In genomic region chr14:104294628-104294982, GRCh38 we compare ENCODE assay signal across 17 cellular contexts.
A peak's percentile ranks its signal among the peaks of the same experiment; 100 is the strongest.
DNase-seq lines count a peak whose midpoint lies in the region; ATAC-seq lines count a peak whose summit lies in the region.
"Had no signal": no experiment of that assay in that cellular context is flagged by ENCODE, and none has a peak within 500 bp of the region (broad histone marks: within the 10 kb centered on the region; RNA-seq: fewer than 3 reads in every experiment).

No MANE protein-coding gene starts in this region.

- no peak overlapping the region for H3K4me3 Mint-ChIP-seq in T-cell
- H3K4me3 Mint-ChIP-seq: activated naive CD4-positive, alpha-beta T cell treated with anti-CD3 and anti-CD28 coated beads for 36 hours; CD4-positive, CD25-positive, alpha-beta regulatory T cell; natural killer cell had no signal

- DNase-seq in activated CD4-positive, CD25-positive, alpha-beta regulatory T cell treated with anti-CD3 and anti-CD28 coated beads, Interleukin-2, amount 50 U/mL, for 72 hours, result peak; percentile 24
- DNase-seq in SHP77 treated with DMSO at 0.1 percent for 48 hours (lab: John Stamatoyannopoulos, UW) (peak; percentile 32), islet precursor cell (peak; percentile 43), sciatic nerve (ENCODE audit: low spot score) (peak; percentile 27), T-cell (no peak)
- DNase-seq in activated T-cell treated with anti-CD3 and anti-CD28 coated beads, Interleukin-2, amount 50 U/mL, for 48 hours, result no peak
- DNase-seq: activated CD4-positive, alpha-beta T cell treated with anti-CD3 and anti-CD28 coated beads, Interleukin-2, amount 50 U/mL, for 1 hour; activated naive CD4-positive, alpha-beta T cell treated with anti-CD3 and anti-CD28 coated beads for 36 hours; activated T-cell treated with anti-CD3 and anti-CD28 coated beads for 4 hours; CD4-positive, CD25-positive, alpha-beta regulatory T cell; mesenchymal stem cell; natural killer cell; NCI-H1436; NCI-H774; stimulated activated CD4-positive, alpha-beta T cell treated with anti-CD3 and anti-CD28 coated beads, Interleukin-4, amount 100 ng/mL, for 4 hours had no signal

- H3K9me3 Mint-ChIP-seq in T-cell, result no peaks in the 10 kb centered on the region
- H3K9me3 Mint-ChIP-seq: activated naive CD4-positive, alpha-beta T cell treated with anti-CD3 and anti-CD28 coated beads for 36 hours; natural killer cell had no signal

- no peaks in the 10 kb centered on the region for H3K4me1 Mint-ChIP-seq in T-cell
- H3K4me1 Mint-ChIP-seq: CD4-positive, CD25-positive, alpha-beta regulatory T cell; natural killer cell had no signal

- H3K36me3 Mint-ChIP-seq in T-cell, result no peaks in the 10 kb centered on the region
- H3K36me3 Mint-ChIP-seq: CD4-positive, CD25-positive, alpha-beta regulatory T cell; natural killer cell had no signal

- H3K27me3 Mint-ChIP-seq in T-cell, result peaks cover 0 to 16% of the 10 kb centered on the region in 2 donors
- H3K27me3 Mint-ChIP-seq: CD4-positive, CD25-positive, alpha-beta regulatory T cell had no signal

- POLR2A ChIA-PET in T-cell (lab: Charles Lee), result no interaction called here

- ATAC-seq in activated CD4-positive, CD25-positive, alpha-beta regulatory T cell treated with anti-CD3 and anti-CD28 coated beads, Interleukin-2, amount 50 U/mL, for 24 hours, result no peak
- ATAC-seq in sciatic nerve (no peak), T-cell (replicated peaks in 1 of 4) (no peak), HG03095 (IDR thresholded peaks at IDR 0.05; ENCODE audit: unreplicated experiment) (no peak)
- ATAC-seq: natural killer cell had no signal

- intact Hi-C loops in sciatic nerve (cut with DNase I), result no loop called here

- CTCF ChIA-PET in T-cell (lab: Charles Lee), result no interaction called here

- no peak overlapping the region for H3K27ac Mint-ChIP-seq in T-cell
- H3K27ac Mint-ChIP-seq: activated naive CD4-positive, alpha-beta T cell treated with anti-CD3 and anti-CD28 coated beads for 36 hours; natural killer cell had no signal

Comparison
In these comparisons a context has a peak if more than half of its experiments do, and no peak if none do; other contexts are left out.
1. DNase-seq: peak in activated CD4-positive, CD25-positive, alpha-beta regulatory T cell treated with anti-CD3 and anti-CD28 coated beads, Interleukin-2, amount 50 U/mL, for 72 hours (single experiment), SHP77 treated with DMSO at 0.1 percent for 48 hours (single experiment), islet precursor cell (single experiment) and sciatic nerve (single experiment); none in T-cell (0 of 34) and activated T-cell treated with anti-CD3 and anti-CD28 coated beads, Interleukin-2, amount 50 U/mL, for 48 hours (0 of 2).